26 cellular contexts compared by ENCODE assay signal in the genomic region with DNA sequence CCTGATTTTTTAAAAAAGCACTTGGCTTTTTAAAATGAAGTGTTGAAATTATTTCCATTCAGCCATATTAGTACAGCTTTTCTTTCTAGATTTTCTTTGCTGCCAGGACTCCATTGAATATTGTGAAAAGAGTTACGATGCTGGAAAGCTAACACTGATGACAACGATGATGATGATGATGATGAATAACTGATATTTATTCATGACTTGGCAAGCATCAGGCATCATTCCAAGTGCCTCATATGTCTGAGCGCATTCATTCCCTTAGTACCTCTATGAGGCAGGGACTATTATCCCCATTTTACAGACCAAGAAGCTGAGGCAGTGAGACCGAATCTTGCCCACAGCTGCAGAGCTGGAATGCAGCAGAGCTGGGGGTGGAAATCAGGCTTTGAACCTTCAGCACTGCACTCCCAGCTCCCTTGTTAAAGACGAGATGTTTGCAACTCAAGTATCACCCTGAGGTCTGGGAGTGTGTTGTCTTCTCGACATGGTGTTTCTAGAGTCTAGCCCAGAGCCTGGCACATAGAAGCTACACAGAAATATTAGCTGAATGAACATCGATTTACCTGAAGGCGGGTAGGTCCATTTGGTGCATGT.
"Had no signal": no experiment of that assay in that cellular context is flagged by ENCODE, and none has a peak within 500 bp of the region (broad histone marks: within the 10 kb centered on the region; RNA-seq: fewer than 3 reads in every experiment).

No MANE protein-coding gene starts in this region.

- H3K4me3 ChIP-seq: SK-N-MC had no signal

- FAIRE-seq: astrocyte, TTC549 had no signal

- H3K4me2 ChIP-seq: KMS-11 had no signal

- H3K9ac ChIP-seq: KMS-11 had no signal

- ATAC-seq: activated CD4-positive, alpha-beta T cell treated with anti-CD3 and anti-CD28 coated beads for 36 hours; activated naive CD4-positive, alpha-beta T cell treated with anti-CD3 and anti-CD28 coated beads, Interleukin-2, amount 50 U/mL, for 72 hours; activated naive CD8-positive, alpha-beta T cell treated with anti-CD3 and anti-CD28 coated beads, Interleukin-2, amount 50 U/mL, for 24 hours; activated T-cell treated with anti-CD3 and anti-CD28 coated beads, Interleukin-2, amount 50 U/mL, for 4 hours; T-cell had no signal

- DNase-seq: activated CD4-positive, alpha-beta memory T cell treated with anti-CD3 and anti-CD28 coated beads, Interleukin-2, amount 10 ng/mL, durations not matched to agents 7 days and 5 days; activated CD4-positive, alpha-beta T cell treated with anti-CD3 and anti-CD28 coated beads for 36 hours; activated CD4-positive, alpha-beta T cell treated with anti-CD3 and anti-CD28 coated beads, Interleukin-2, amount 50 U/mL, for 1 hour; activated effector memory CD4-positive, alpha-beta T cell treated with anti-CD3 and anti-CD28 coated beads, Interleukin-2, amount 50 U/mL, for 16 hours; activated naive CD4-positive, alpha-beta T cell treated with Interleukin-2 at 50 U/mL for 16 hours; activated naive CD8-positive, alpha-beta T cell treated with anti-CD3 and anti-CD28 coated beads, Interleukin-2, amount 50 U/mL, for 24 hours; activated T-cell treated with anti-CD3 and anti-CD28 coated beads, Interleukin-2, amount 50 U/mL, for 4 hours; amniotic stem cell; NCI-H1092; NCI-H1694; NCI-H2029; NCI-H2107; NCI-H2171 treated with DMSO at 0.1 percent for 48 hours; NCI-H226; NCI-H510A; NCI-H526 treated with DMSO at 0.1 percent for 48 hours; NCI-H82; RPMI8226; T-cell; T-helper 2 cell; WERI-Rb-1 had no signal

- H3K27ac ChIP-seq: KMS-11, SK-N-MC, WERI-Rb-1 had no signal

- H3K36me3 ChIP-seq: WERI-Rb-1 had no signal
